Comparison of ENCODE assay signal across 35 cellular contexts in the genomic region with DNA sequence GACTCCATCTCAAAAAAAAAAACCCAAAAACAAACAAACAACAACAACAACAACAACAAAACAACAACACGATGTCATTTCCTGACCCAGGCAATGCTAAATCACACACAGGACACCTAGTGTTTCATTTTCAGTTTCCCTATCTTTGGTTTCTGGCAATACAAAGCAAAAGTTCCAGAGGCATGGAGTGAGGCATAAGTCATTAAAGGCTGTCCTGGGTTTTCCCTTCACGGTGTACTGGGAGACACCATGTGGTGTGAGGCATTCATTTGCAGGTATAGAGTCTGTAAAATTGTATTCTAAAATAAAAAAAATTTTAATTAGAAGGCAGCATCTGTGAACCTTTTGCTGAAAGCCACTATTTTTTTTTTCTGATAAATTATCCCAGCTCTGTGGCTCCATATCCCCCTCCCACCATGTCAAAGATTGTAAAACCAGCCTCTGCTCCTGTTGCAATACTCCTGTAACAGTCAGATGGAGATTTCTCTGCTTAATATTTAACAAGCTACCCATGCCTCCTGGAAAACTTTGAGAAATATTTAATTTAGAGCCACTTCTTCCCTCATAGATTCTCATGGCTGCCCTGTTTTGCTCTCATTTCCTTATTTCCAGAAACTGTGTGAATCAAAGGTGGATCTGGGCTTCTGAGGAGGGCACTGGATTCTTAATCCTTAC.
"Had no signal": no experiment of that assay in that cellular context is flagged by ENCODE, and none has a peak within 500 bp of the region (broad histone marks: within the 10 kb centered on the region; RNA-seq: fewer than 3 reads in every experiment).

No MANE protein-coding gene starts in this region.

- H3K4me1 Mint-ChIP-seq: activated B cell treated with CpG ODN at 0.5 μM for 24 hours; activated CD4-positive, alpha-beta T cell treated with anti-CD3 and anti-CD28 coated beads, Interleukin-2, amount 10 ng/mL, durations not matched to agents 24 days and 14 days; activated naive CD8-positive, alpha-beta T cell treated with anti-CD3 and anti-CD28 coated beads for 36 hours; activated T-helper 17 cell treated with anti-CD3 and anti-CD28 coated beads, Interleukin-2, amount 50 U/mL, for 72 hours had no signal

- H3K4me3 Mint-ChIP-seq: activated B cell treated with CpG ODN at 0.5 μM for 24 hours; activated CD4-positive, alpha-beta T cell treated with anti-CD3 and anti-CD28 coated beads, Interleukin-2, amount 10 ng/mL, durations not matched to agents 24 days and 14 days; activated CD8-positive, alpha-beta T cell treated with anti-CD3 and anti-CD28 coated beads for 36 hours; activated naive CD8-positive, alpha-beta T cell treated with anti-CD3 and anti-CD28 coated beads for 36 hours; activated T-cell treated with anti-CD3 and anti-CD28 coated beads, Interleukin-2, amount 50 U/mL, for 4 hours; activated T-cell treated with anti-CD3 and anti-CD28 coated beads, Interleukin-2, amount 50 U/mL, for 72 hours; activated T-helper 1 cell treated with anti-CD3 and anti-CD28 coated beads, Interleukin-12 subunit alpha, Interleukin-12 subunit beta, Interleukin-2, Interleukin-4 antibody, amounts not matched to agents 30 ng/mL and 10 ng/mL and 1 ng/mL, durations not matched to agents 14 hours and 24 hours and 36 hours; activated T-helper 17 cell treated with anti-CD3 and anti-CD28 coated beads, Interleukin-2, amount 50 U/mL, for 72 hours; T-helper 1 cell treated with Interleukin-12 subunit alpha and Interleukin-12 subunit beta and Interleukin-4 antibody, amounts not matched to agents 30 μg/mL and 1 μg/mL, for 36 hours; T-helper 2 cell treated with Interferon-gamma antibody and Interleukin-4, amounts not matched to agents 5 μg/mL and 100 μg/mL, for 36 hours had no signal

- H3K36me3 ChIP-seq: adrenal gland, brain microvascular endothelial cell, breast epithelium had no signal

- H3K36me3 Mint-ChIP-seq: activated naive CD4-positive, alpha-beta T cell treated with anti-CD3 and anti-CD28 coated beads, Interleukin-2, amount 50 U/mL, for 72 hours; activated naive CD8-positive, alpha-beta T cell treated with anti-CD3 and anti-CD28 coated beads for 36 hours had no signal

- DNase-seq: activated B cell treated with CpG ODN at 0.5 μM for 24 hours; activated CD4-positive, alpha-beta T cell treated with anti-CD3 and anti-CD28 coated beads for 4 hours; activated CD4-positive, alpha-beta T cell treated with anti-CD3 and anti-CD28 coated beads, Interleukin-2, amount 10 ng/mL, durations not matched to agents 24 days and 14 days; activated CD4-positive, alpha-beta T cell treated with anti-CD3 and anti-CD28 coated beads, Interleukin-2, amount 50 U/mL, for 1 hour; activated CD4-positive, alpha-beta T cell treated with anti-CD3 and anti-CD28 coated beads, Interleukin-2, amount 50 U/mL, for 48 hours; activated CD4-positive, CD25-positive, alpha-beta regulatory T cell treated with anti-CD3 and anti-CD28 coated beads, Interleukin-2, amount 50 U/mL, for 72 hours; activated CD8-positive, alpha-beta memory T cell treated with anti-CD3 and anti-CD28 coated beads, Interleukin-2, amount 50 U/mL, for 4 hours; activated CD8-positive, alpha-beta T cell treated with anti-CD3 and anti-CD28 coated beads for 36 hours; activated effector memory CD4-positive, alpha-beta T cell treated with anti-CD3 and anti-CD28 coated beads, Interleukin-2, amount 50 U/mL, for 16 hours; activated naive CD4-positive, alpha-beta T cell treated with anti-CD3 and anti-CD28 coated beads, Interleukin-2, amount 50 U/mL, for 16 hours; activated naive CD4-positive, alpha-beta T cell treated with Interleukin-2 at 50 U/mL for 16 hours; activated naive CD8-positive, alpha-beta T cell treated with anti-CD3 and anti-CD28 coated beads for 36 hours; activated T-cell treated with anti-CD3 and anti-CD28 coated beads for 4 hours; activated T-cell treated with anti-CD3 and anti-CD28 coated beads, Interleukin-2, amount 50 U/mL, for 1 hour; activated T-cell treated with anti-CD3 and anti-CD28 coated beads, Interleukin-2, amount 50 U/mL, for 4 hours; activated T-cell treated with anti-CD3 and anti-CD28 coated beads, Interleukin-2, amount 50 U/mL, for 72 hours; adrenal gland; amniotic stem cell; aorta; body of pancreas; brain microvascular endothelial cell; central memory CD4-positive, alpha-beta T cell; SW 1271; T-helper 1 cell; T-helper 2 cell; T-helper 9 cell had no signal

- H3K9me3 Mint-ChIP-seq: activated B cell treated with CpG ODN at 0.5 μM for 24 hours; activated CD4-positive, alpha-beta T cell treated with anti-CD3 and anti-CD28 coated beads, Interleukin-2, amount 10 ng/mL, durations not matched to agents 24 days and 14 days; activated CD8-positive, alpha-beta T cell treated with anti-CD3 and anti-CD28 coated beads for 36 hours; activated naive CD4-positive, alpha-beta T cell treated with anti-CD3 and anti-CD28 coated beads, Interleukin-2, amount 50 U/mL, for 72 hours; activated T-cell treated with anti-CD3 and anti-CD28 coated beads, Interleukin-2, amount 50 U/mL, for 72 hours; activated T-helper 1 cell treated with anti-CD3 and anti-CD28 coated beads, Interleukin-12 subunit alpha, Interleukin-12 subunit beta, Interleukin-2, Interleukin-4 antibody, amounts not matched to agents 30 ng/mL and 10 ng/mL and 1 ng/mL, durations not matched to agents 14 hours and 24 hours and 36 hours; activated T-helper 17 cell treated with anti-CD3 and anti-CD28 coated beads, Interleukin-2, amount 50 U/mL, for 72 hours; T-helper 1 cell treated with Interleukin-12 subunit alpha and Interleukin-12 subunit beta and Interleukin-4 antibody, amounts not matched to agents 30 μg/mL and 1 μg/mL, for 36 hours; T-helper 2 cell treated with Interferon-gamma antibody and Interleukin-4, amounts not matched to agents 5 μg/mL and 100 μg/mL, for 36 hours had no signal

- H3K9me3 ChIP-seq: adrenal gland, body of pancreas, breast epithelium had no signal

- H3K4me3 ChIP-seq: adrenal gland, body of pancreas, breast epithelium had no signal

- FAIRE-seq: astrocyte, TTC549 had no signal

- H3K4me1 ChIP-seq: adrenal gland, body of pancreas, breast epithelium had no signal

- H3K27ac ChIP-seq: adrenal gland, body of pancreas, brain microvascular endothelial cell, breast epithelium, VCaP had no signal

- H3K27ac Mint-ChIP-seq: activated B cell treated with CpG ODN at 0.5 μM for 24 hours; activated CD4-positive, alpha-beta T cell treated with anti-CD3 and anti-CD28 coated beads, Interleukin-2, amount 10 ng/mL, durations not matched to agents 24 days and 14 days; activated CD8-positive, alpha-beta T cell treated with anti-CD3 and anti-CD28 coated beads for 36 hours; activated naive CD4-positive, alpha-beta T cell treated with anti-CD3 and anti-CD28 coated beads, Interleukin-2, amount 50 U/mL, for 72 hours; activated naive CD8-positive, alpha-beta T cell treated with anti-CD3 and anti-CD28 coated beads for 36 hours; activated T-cell treated with anti-CD3 and anti-CD28 coated beads, Interleukin-2, amount 50 U/mL, for 72 hours; activated T-helper 1 cell treated with anti-CD3 and anti-CD28 coated beads, Interleukin-12 subunit alpha, Interleukin-12 subunit beta, Interleukin-2, Interleukin-4 antibody, amounts not matched to agents 30 ng/mL and 10 ng/mL and 1 ng/mL, durations not matched to agents 14 hours and 24 hours and 36 hours; activated T-helper 17 cell treated with anti-CD3 and anti-CD28 coated beads, Interleukin-2, amount 50 U/mL, for 72 hours; T-helper 1 cell treated with Interleukin-12 subunit alpha and Interleukin-12 subunit beta and Interleukin-4 antibody, amounts not matched to agents 30 μg/mL and 1 μg/mL, for 36 hours; T-helper 2 cell treated with Interferon-gamma antibody and Interleukin-4, amounts not matched to agents 5 μg/mL and 100 μg/mL, for 36 hours had no signal

- ATAC-seq: activated CD8-positive, alpha-beta T cell treated with anti-CD3 and anti-CD28 coated beads for 36 hours; activated naive CD4-positive, alpha-beta T cell treated with anti-CD3 and anti-CD28 coated beads, Interleukin-2, amount 50 U/mL, for 72 hours; activated T-cell treated with anti-CD3 and anti-CD28 coated beads, Interleukin-2, amount 50 U/mL, for 4 hours; activated T-cell treated with anti-CD3 and anti-CD28 coated beads, Interleukin-2, amount 50 U/mL, for 72 hours; activated T-helper 17 cell treated with anti-CD3 and anti-CD28 coated beads, Interleukin-2, amount 50 U/mL, for 72 hours; body of pancreas had no signal

- H3K27me3 ChIP-seq: adrenal gland, body of pancreas, brain microvascular endothelial cell, breast epithelium had no signal
